In the genomic region with DNA sequence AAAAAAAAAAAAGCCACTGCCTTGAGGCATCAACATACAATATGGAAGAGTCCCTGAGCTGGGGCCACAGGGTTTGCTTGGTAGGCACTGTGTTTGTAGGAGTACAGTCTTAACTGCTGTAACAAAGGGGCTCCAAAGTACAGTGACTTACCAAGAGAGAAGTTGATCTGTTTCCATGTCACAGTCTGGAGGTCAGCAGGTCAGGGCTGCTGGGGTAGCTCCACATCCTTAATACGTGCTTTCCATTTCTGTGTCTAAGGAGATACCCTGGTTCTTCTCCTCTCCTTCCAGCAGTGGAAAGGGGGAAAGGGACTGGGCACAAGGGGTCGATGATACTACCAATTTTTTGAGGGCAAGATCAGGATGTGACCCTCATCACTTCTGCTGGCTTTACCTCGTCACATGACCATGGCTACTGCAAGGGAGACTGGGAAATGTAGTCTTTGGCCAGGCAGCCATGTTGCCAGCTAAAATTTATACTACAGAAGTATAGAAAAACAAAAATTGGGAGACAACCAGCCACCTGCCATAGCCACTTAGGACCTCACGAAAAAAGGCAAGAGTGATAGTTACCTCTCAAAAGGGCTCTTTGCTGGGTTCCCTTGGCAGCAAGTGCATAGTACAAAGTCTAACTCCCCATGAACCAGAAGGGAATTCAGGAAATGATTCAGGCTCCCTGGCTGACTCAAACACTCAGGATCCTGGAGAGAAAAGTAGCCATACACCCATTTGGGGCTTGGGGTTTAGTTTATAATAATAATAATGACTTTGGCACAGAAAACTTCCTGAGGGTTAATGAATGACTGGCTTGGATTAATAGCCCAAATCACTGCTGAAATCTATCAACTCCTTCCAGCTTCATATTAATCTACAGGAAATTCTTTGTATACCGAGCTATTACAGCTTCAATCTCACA, we compare ENCODE assay signal across 8 cellular contexts. TPM values are rescaled to one million over a fixed set of nuclear protein-coding genes. Genes with fewer than 3 reads are reported as not detected.
DNase-seq lines count a peak whose midpoint lies in the region; ATAC-seq and FAIRE-seq lines count a peak whose summit lies in the region.

No MANE protein-coding gene starts in this region.

- CTCF ChIA-PET in activated naive CD4-positive, alpha-beta T cell treated with anti-CD3 and anti-CD28 coated beads for 36 hours (lab: Charles Lee): interaction anchor here (0.7 to 1.8 kb wide), 3 partner anchors 9 to 365 kb away, joined by 3 to 8 read pairs (median 4); no protein-coding TSS in a partner anchor

- peak; percentile 83 for FAIRE-seq in RCC 7860 (lab: Jason Lieb, UNC)

- H3K4me1 Mint-ChIP-seq in activated naive CD4-positive, alpha-beta T cell treated with anti-CD3 and anti-CD28 coated beads for 36 hours (ENCODE audit: low read depth): peaks cover 3% of the 10 kb centered on the region
- H3K4me1 Mint-ChIP-seq in naive thymus-derived CD8-positive, alpha-beta T cell: peaks cover 18 to 30% (median 24%) of the 10 kb centered on the region in 4 donors

- intact Hi-C loops in activated naive CD4-positive, alpha-beta T cell treated with anti-CD3 and anti-CD28 coated beads for 36 hours (cut with micrococcal nuclease): no loop called here

- H3K27ac ChIP-seq in epithelial cell of prostate: peak overlapping the region; percentile 82

- H3K27me3 Mint-ChIP-seq in activated naive CD4-positive, alpha-beta T cell treated with anti-CD3 and anti-CD28 coated beads for 36 hours (ENCODE audit: low read depth): no peaks in the 10 kb centered on the region
- no peaks in the 10 kb centered on the region for H3K27me3 Mint-ChIP-seq in naive thymus-derived CD8-positive, alpha-beta T cell

- H3K36me3 Mint-ChIP-seq in activated naive CD4-positive, alpha-beta T cell treated with anti-CD3 and anti-CD28 coated beads for 36 hours (ENCODE audit: low read depth): peaks cover 1% of the 10 kb centered on the region
- H3K36me3 Mint-ChIP-seq in naive thymus-derived CD8-positive, alpha-beta T cell: peaks cover 9 to 53% (median 31%) of the 10 kb centered on the region in 3 donors

- H3K9me3 Mint-ChIP-seq in activated naive CD4-positive, alpha-beta T cell treated with anti-CD3 and anti-CD28 coated beads for 36 hours: no peaks in the 10 kb centered on the region
- H3K9me3 Mint-ChIP-seq in naive thymus-derived CD8-positive, alpha-beta T cell: no peaks in the 10 kb centered on the region

- peak; percentile 65 to 72 for ATAC-seq in naive thymus-derived CD8-positive, alpha-beta T cell
- no peak for ATAC-seq in GM18520 (IDR thresholded peaks at IDR 0.05; ENCODE audit: unreplicated experiment)

- no peak overlapping the region for H3K4me3 Mint-ChIP-seq in activated naive CD4-positive, alpha-beta T cell treated with anti-CD3 and anti-CD28 coated beads for 36 hours
- H3K4me3 Mint-ChIP-seq in naive thymus-derived CD8-positive, alpha-beta T cell: peak overlapping the region in 1 of 10 donors; percentile 40

- H3K27ac Mint-ChIP-seq in activated naive CD4-positive, alpha-beta T cell treated with anti-CD3 and anti-CD28 coated beads for 36 hours: no peak overlapping the region
- peak overlapping the region in 9 of 10 donors; percentile 26 to 79 (median 53) for H3K27ac Mint-ChIP-seq in naive thymus-derived CD8-positive, alpha-beta T cell

- POLR2A ChIA-PET in naive thymus-derived CD8-positive, alpha-beta T cell (lab: Charles Lee): interaction anchor here (0.5 to 2.1 kb wide), 7 partner anchors 11 to 230 kb away, joined by 3 to 15 read pairs (median 4); no protein-coding TSS in a partner anchor

- peak; percentile 31 for DNase-seq in activated naive CD4-positive, alpha-beta T cell treated with anti-CD3 and anti-CD28 coated beads for 36 hours
- DNase-seq in activated naive CD4-positive, alpha-beta T cell treated with anti-CD3 and anti-CD28 coated beads, Interleukin-2, amount 50 U/mL, for 16 hours: no peak
- DNase-seq in RCC 7860 (ENCODE audit: low spot score) (peak; percentile 65), epithelial cell of prostate (ENCODE audit: low read depth, low spot score) (no peak), cerebellar nuclear complex (lab: John Stamatoyannopoulos, UW) (no peak)
- peak in 2 of 10 donors; percentile 12 to 36 for DNase-seq in naive thymus-derived CD8-positive, alpha-beta T cell
- no peak for DNase-seq in activated CD4-positive, alpha-beta T cell treated with anti-CD3 and anti-CD28 coated beads for 4 hours

RNA-seq across cellular contexts. Expression of gene ATP5PO, which starts 52.7 kb away (rescaled TPM):
- 100 to 1,000 TPM; 230 TPM for total RNA-seq in activated naive CD4-positive, alpha-beta T cell treated with anti-CD3 and anti-CD28 coated beads for 36 hours
- total RNA-seq in naive thymus-derived CD8-positive, alpha-beta T cell: 100 to 1,000 TPM; 139 to 151 TPM
- polyA plus RNA-seq in naive thymus-derived CD8-positive, alpha-beta T cell: 100 to 1,000 TPM; 367 to 461 (median 455) TPM

Comparison
In these comparisons a context has a peak if more than half of its experiments do, and no peak if none do; other contexts are left out.
1. DNase-seq: peak in activated naive CD4-positive, alpha-beta T cell treated with anti-CD3 and anti-CD28 coated beads for 36 hours (single experiment) and RCC 7860 (single experiment); none in activated naive CD4-positive, alpha-beta T cell treated with anti-CD3 and anti-CD28 coated beads, Interleukin-2, amount 50 U/mL, for 16 hours (single experiment), epithelial cell of prostate (single experiment), activated CD4-positive, alpha-beta T cell treated with anti-CD3 and anti-CD28 coated beads for 4 hours (0 of 2) and cerebellar nuclear complex (0 of 2).